ENCODE assay signal across 8 cellular contexts in the genomic region with DNA sequence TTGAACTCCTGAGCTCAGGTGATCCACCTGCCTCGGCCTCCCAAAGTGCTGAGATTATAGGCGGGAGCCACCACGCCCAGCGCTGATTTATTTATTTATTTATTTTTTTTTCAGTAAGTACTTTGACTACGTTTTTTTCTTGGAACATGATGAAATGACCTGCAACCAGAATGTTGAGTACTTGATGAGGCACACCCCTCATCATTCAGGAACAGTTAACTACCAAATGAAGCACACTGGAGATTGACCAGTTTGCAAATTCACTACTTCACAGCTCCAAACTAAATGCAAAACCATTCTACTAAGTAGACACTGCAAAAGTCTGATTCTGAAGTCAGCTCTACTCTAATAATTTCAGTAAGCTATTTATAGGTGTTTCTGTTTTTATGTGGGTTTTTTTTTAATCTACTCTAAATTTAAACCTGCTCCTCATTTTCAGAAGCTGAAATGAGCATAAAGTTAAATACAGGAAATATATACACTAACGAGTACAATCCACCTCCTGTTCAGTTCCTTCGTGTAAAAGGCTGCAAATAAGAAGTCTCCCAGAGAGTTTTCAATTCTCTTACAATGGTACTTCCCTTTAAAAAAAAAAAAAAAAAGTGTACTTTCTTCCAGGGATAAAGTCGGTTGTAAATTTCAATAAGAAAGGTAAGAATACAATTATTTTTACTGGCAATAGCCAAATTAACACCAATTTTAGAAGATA. TPM values are rescaled to one million over a fixed set of nuclear protein-coding genes. Genes with fewer than 3 reads are reported as not detected.
DNase-seq lines count a peak whose midpoint lies in the region; TF ChIP-seq lines count a peak whose summit lies in the region.

No MANE protein-coding gene starts in this region.

- H4K20me1 ChIP-seq in BLaER1 = peaks cover 58% of the 10 kb centered on the region

- H3K27me3 ChIP-seq in BLaER1 = no peaks in the 10 kb centered on the region
- no peaks in the 10 kb centered on the region for H3K27me3 ChIP-seq in muscle layer of colon (ENCODE audit: control insufficient read depth in 1 of 2, insufficient read depth in 2 of 2, low read length in 2 of 2)

- TSS peak; percentile 95 for BruUV-seq in MCF 10A (replicated peaks; lab: Mats Ljungman, UMichigan)

- no peaks in the 10 kb centered on the region for H3K27me3 Mint-ChIP-seq in MCF 10A (ENCODE audit: insufficient read depth, unreplicated experiment)

- DNase-seq in LHCN-M2 (ENCODE audit: low read depth) = peak; percentile 5
- peak; percentile 31 for DNase-seq in MCF 10A (ENCODE audit: unreplicated experiment)
- DNase-seq in mesenteric fat pad (ENCODE audit: low spot score) = no peak
- no peak for DNase-seq in GM19238 (ENCODE audit: insufficient read length, low spot score)
- no peak for DNase-seq in DMS 273 (lab: John Stamatoyannopoulos, UW; ENCODE audit: unreplicated experiment)
- DNase-seq in NCI-H82 (lab: John Stamatoyannopoulos, UW) = no peak

- H3K27ac Mint-ChIP-seq in MCF 10A (ENCODE audit: low read depth, unreplicated experiment) = peak overlapping the region; percentile 96

- intact Hi-C loops in MCF 10A (cut with micrococcal nuclease) = loop anchor here (2.0 kb wide), 1 partner anchor 329 kb away; no protein-coding TSS in a partner anchor

- TF ChIP-seq CTCF in MCF 10A (IDR thresholded peaks at IDR 0.05; ENCODE audit: unreplicated experiment) = no peak

- H3K4me3 Mint-ChIP-seq in MCF 10A (ENCODE audit: unreplicated experiment) = peak overlapping the region; percentile 90

- no peaks in the 10 kb centered on the region for H3K9me3 Mint-ChIP-seq in MCF 10A (ENCODE audit: unreplicated experiment)

- 0 out of 2 replicates have a peak, but pooled peaks cover 5% of the 10 kb centered on the region for H3K36me3 ChIP-seq in BLaER1
- H3K36me3 ChIP-seq in muscle layer of colon (ENCODE audit: insufficient read depth, low read length) = no peaks in the 10 kb centered on the region

- peak overlapping the region; percentile 87 for H3K4me2 ChIP-seq in BLaER1

- H3K36me3 Mint-ChIP-seq in MCF 10A (ENCODE audit: insufficient read depth, unreplicated experiment) = peaks cover 25% of the 10 kb centered on the region

- POLR2A ChIA-PET in MCF 10A (lab: Yijun Ruan, JAX) = interaction anchor here (0.6 to 3.8 kb wide), 4 partner anchors 8 to 461 kb away, joined by 3 to 32 read pairs (median 5); a partner anchor contains a TSS

- H3K9me3 ChIP-seq in BLaER1 (no peaks in the 10 kb centered on the region), muscle layer of colon (ENCODE audit: low read length) (no peaks in the 10 kb centered on the region)

- CTCF ChIA-PET in MCF 10A (lab: Yijun Ruan, JAX) = interaction anchor here (0.7 to 2.7 kb wide), 6 partner anchors 10 to 308 kb away, joined by 3 to 14 read pairs (median 4); a partner anchor contains a TSS

- H3K4me3 ChIP-seq in BLaER1 = peak overlapping the region; percentile 84
- H3K4me3 ChIP-seq in muscle layer of colon (ENCODE audit: low read depth in 1 of 2, low read length in 2 of 2) = peak overlapping the region in 1 of 2 donors; percentile 66

- H3K4me1 Mint-ChIP-seq in MCF 10A (ENCODE audit: insufficient read depth, unreplicated experiment) = peaks cover 44% of the 10 kb centered on the region

- H3K9ac ChIP-seq in BLaER1 (peak overlapping the region; percentile 80), muscle layer of colon (ENCODE audit: low read length) (peak overlapping the region; percentile 34)

- H3K4me1 ChIP-seq in BLaER1 (peaks cover 65% of the 10 kb centered on the region), muscle layer of colon (ENCODE audit: insufficient read depth, low read length) (peaks cover 12% of the 10 kb centered on the region)

- 0 out of 2 replicates have a peak overlapping the region, but pooled peaks have one; percentile 76 for H3K27ac ChIP-seq in BLaER1
- no peak overlapping the region for H3K27ac ChIP-seq in muscle layer of colon (ENCODE audit: low read depth, low read length)

RNA-seq across cellular contexts. Expression of a gene that starts 1.4 kb away (rescaled TPM):
- total RNA-seq in LHCN-M2 (2014; rRNA removed) (31.0 and 32.6 TPM in 2 replicates), MCF 10A (2022) (176 and 230 TPM in 2 replicates), mesenteric fat pad (195 TPM)
- polyA plus RNA-seq in LHCN-M2 (2012) = 18.4 TPM

RNA-seq across cellular contexts. Expression of a gene that starts 51.6 kb away (rescaled TPM):
- total RNA-seq in LHCN-M2 (2014; rRNA removed) (34.9 and 48.0 TPM in 2 replicates), MCF 10A (2022) (29.5 and 32.3 TPM in 2 replicates), mesenteric fat pad (94.2 TPM)
- polyA plus RNA-seq in LHCN-M2 (2012) = 53.8 TPM

Comparison
In these comparisons a context has a peak if more than half of its experiments do, and no peak if none do; other contexts are left out.
1. DNase-seq: peak in LHCN-M2 (single experiment) and MCF 10A (single experiment); none in mesenteric fat pad (single experiment), GM19238 (single experiment), DMS 273 (single experiment) and NCI-H82 (single experiment).